8 cellular contexts compared by ENCODE assay signal in the genomic region with DNA sequence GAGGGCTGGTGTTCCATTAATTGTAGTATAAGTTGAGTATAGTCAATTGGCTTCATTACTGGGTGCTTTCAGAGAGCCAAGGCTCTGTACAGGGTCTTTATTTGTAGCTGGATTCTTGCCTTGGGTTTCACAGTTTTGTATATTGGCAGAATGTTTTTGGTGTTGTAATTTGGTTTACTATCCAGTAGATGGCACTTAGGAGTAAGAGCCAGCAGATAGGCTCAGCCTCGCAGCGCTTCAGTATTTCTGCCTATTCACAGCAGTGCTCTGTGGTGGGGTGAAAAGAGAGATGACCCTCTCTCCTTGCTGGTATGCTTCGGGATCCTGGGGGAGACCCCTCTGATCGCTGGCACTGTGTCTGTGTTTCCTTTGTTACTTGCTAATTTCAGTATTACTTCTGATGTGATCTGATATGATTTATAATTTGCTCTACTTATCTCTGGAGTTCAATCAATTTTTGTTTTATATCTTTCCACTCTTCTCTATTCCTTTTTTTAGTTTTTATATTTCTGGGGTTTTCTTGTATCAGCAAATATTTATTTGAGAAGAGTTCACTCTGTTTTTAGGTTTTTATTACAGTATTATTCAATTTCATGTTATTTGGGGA. TPM values are rescaled to one million over a fixed set of nuclear protein-coding genes. Genes with fewer than 3 reads are reported as not detected.
DNase-seq lines count a peak whose midpoint lies in the region; ATAC-seq, FAIRE-seq and TF ChIP-seq lines count a peak whose summit lies in the region.

No MANE protein-coding gene starts in this region.

- H3K27ac ChIP-seq in OCI-LY7 (ENCODE audit: low read depth, low read length, poor library complexity, severe bottlenecking), result no peak overlapping the region

- no peaks in the 10 kb centered on the region for H3K27me3 ChIP-seq in bronchial epithelial cell (ENCODE audit: control insufficient read depth, insufficient read depth, low read length)

- DNase-seq in NCI-H2107 treated with DMSO at 0.1 percent for 48 hours (lab: John Stamatoyannopoulos, UW; ENCODE audit: unreplicated experiment) (peak; percentile 13), NCI-H2107 (lab: John Stamatoyannopoulos, UW) (no peak), OCI-LY7 (ENCODE audit: low spot score) (peak; percentile 44), bronchial epithelial cell (ENCODE audit: low read depth) (peak; percentile 45), kidney glomerular epithelial cell (lab: John Stamatoyannopoulos, UW) (peak; percentile 56)
- DNase-seq in stimulated activated naive CD8-positive, alpha-beta T cell treated with anti-CD3 and anti-CD28 coated beads, Interleukin-15, Interleukin-2, amounts not matched to agents 100 U/mL and 50 U/mL, for 24 hours, result peak; percentile 6

- H3K9me2 ChIP-seq in OCI-LY7 (ENCODE audit: insufficient read depth, low read length), result no peaks in the 10 kb centered on the region

- H3K4me3 ChIP-seq in OCI-LY7 (ENCODE audit: low read depth, low read length, poor library complexity, severe bottlenecking), result no peak overlapping the region
- no peak overlapping the region for H3K4me3 ChIP-seq in bronchial epithelial cell (ENCODE audit: low read depth, low read length)

- no peaks in the 10 kb centered on the region for H3K9me3 ChIP-seq in OCI-LY7 (ENCODE audit: low read length)

- no peak overlapping the region for H3K4me2 ChIP-seq in OCI-LY7 (ENCODE audit: low read length)

- CTCF ChIA-PET in OCI-LY7 (lab: Charles Lee; ENCODE audit: unreplicated experiment), result no interaction called here

- ATAC-seq in GM21423 (IDR thresholded peaks at IDR 0.05; ENCODE audit: unreplicated experiment) (peak; percentile 95), HG03571 (IDR thresholded peaks at IDR 0.05; ENCODE audit: unreplicated experiment) (peak; percentile 89)
- peak; percentile 43 for ATAC-seq in stimulated activated naive CD8-positive, alpha-beta T cell treated with anti-CD3 and anti-CD28 coated beads, Interleukin-15, Interleukin-2, amounts not matched to agents 100 U/mL and 50 U/mL, for 24 hours

- H4K20me1 ChIP-seq in OCI-LY7 (ENCODE audit: insufficient read depth, low read length), result no peaks in the 10 kb centered on the region

- H3K79me2 ChIP-seq in OCI-LY7 (ENCODE audit: insufficient read depth, low read depth, low read length), result no peaks in the 10 kb centered on the region

- no peak for FAIRE-seq in bronchial epithelial cell (lab: Jason Lieb, UNC)

- H3K4me1 ChIP-seq in OCI-LY7 (ENCODE audit: insufficient read depth, low read length, poor library complexity, severe bottlenecking), result no peaks in the 10 kb centered on the region

- H3K36me3 ChIP-seq in OCI-LY7 (ENCODE audit: insufficient read depth, low read length), result no peaks in the 10 kb centered on the region
- H3K36me3 ChIP-seq in bronchial epithelial cell (ENCODE audit: control insufficient read depth, insufficient read depth, low read length), result no peaks in the 10 kb centered on the region

- intact Hi-C loops in OCI-LY7 (cut with micrococcal nuclease; ENCODE audit: unreplicated experiment), result loop anchor here (5.0 kb wide), 2 partner anchors 57 to 542 kb away; no protein-coding TSS in a partner anchor

- no peak overlapping the region for H2AFZ ChIP-seq in OCI-LY7 (ENCODE audit: low read length)

- no TSS peak for BruUV-seq in OCI-LY7 (replicated peaks; lab: Mats Ljungman, UMichigan)

- TF ChIP-seq CTCF in OCI-LY7 (conservative IDR thresholded peaks at IDR 0.05; ENCODE audit: low read length) (peak; percentile 79), bronchial epithelial cell (IDR thresholded peaks at IDR 0.05; ENCODE audit: insufficient read depth, low read length, severe bottlenecking) (peak; percentile 77)

- POLR2A ChIA-PET in OCI-LY7 (lab: Charles Lee), result interaction anchor here (0.6 kb wide), 2 partner anchors 13 to 281 kb away, joined by 3 read pairs; no protein-coding TSS in a partner anchor

RNA-seq across cellular contexts. Expression of gene ANO5, which starts 52.2 kb away (rescaled TPM):
- not detected in 2 replicates for total RNA-seq in OCI-LY7 (2014; rRNA removed; shearing (Covaris generic))
- not detected in 2 replicates for total RNA-seq in OCI-LY7 (2022)
- 0.13 and 0.26 TPM in 2 replicates for total RNA-seq in bronchial epithelial cell

Comparison
In these comparisons a context has a peak if more than half of its experiments do, and no peak if none do; other contexts are left out.
1. ATAC-seq: peak in every context shown above with its lines; median percentile 95 in GM21423; 89 in HG03571; 43 in stimulated activated naive CD8-positive, alpha-beta T cell treated with anti-CD3 and anti-CD28 coated beads, Interleukin-15, Interleukin-2, amounts not matched to agents 100 U/mL and 50 U/mL, for 24 hours.